8 cellular contexts compared by ENCODE assay signal in the genomic region with DNA sequence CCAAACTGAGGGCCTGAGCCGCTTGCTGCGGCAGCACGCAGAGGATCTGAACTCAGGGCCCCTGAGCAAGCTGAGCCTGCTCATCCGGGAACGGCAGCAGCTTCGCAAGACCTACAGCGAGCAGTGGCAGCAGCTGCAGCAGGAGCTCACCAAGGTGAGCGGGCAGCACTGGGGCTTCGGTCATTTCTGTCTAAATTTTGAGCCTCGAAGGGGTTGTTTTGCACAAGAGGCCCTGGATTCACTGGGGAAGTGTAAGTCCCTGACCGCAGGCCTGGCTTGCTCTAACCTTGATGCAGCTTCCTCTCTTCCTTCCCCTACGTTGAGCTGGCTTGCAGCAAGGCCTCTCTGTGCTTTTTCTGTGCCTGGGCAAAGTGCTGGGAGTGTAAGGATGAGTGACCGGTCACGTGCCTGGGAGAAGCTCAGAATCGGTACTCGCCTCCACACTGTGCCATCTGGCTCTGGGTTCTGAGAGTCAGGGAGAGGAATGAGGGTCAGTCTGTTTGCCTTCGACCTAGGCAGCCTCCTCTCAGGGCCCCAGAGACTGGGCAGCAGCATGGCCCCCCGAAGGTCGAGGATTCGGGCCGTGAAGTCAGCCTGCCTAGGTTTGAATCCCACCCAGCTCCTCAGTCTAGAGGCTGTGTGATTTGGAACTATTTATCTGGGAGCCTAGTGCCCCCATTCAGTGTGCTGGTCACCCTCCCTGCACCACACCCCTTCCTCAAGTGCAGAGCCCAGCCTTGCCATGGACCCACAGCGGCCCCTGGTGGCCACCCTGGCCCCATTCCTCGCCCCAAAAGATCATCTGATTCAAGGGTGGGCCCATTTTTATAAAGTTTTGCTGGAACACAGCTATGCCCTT. TPM values are rescaled to one million over a fixed set of nuclear protein-coding genes. Genes with fewer than 3 reads are reported as not detected.
DNase-seq lines count a peak whose midpoint lies in the region; ATAC-seq and TF ChIP-seq lines count a peak whose summit lies in the region.

No MANE protein-coding gene starts in this region.

- ATAC-seq in HG02885 (IDR thresholded peaks at IDR 0.05; ENCODE audit: poor library complexity, unreplicated experiment): peak; percentile 45
- peak; percentile 78 to 81 for ATAC-seq in naive thymus-derived CD8-positive, alpha-beta T cell
- ATAC-seq in stimulated activated naive CD8-positive, alpha-beta T cell treated with anti-CD3 and anti-CD28 coated beads, Interleukin-15, Interleukin-2, amounts not matched to agents 100 U/mL and 50 U/mL, for 24 hours: peak; percentile 65
- ATAC-seq in GM21529 (IDR thresholded peaks at IDR 0.05; ENCODE audit: unreplicated experiment): no peak

- POLR2A ChIA-PET in PC-9 (lab: Charles Lee; ENCODE audit: unreplicated experiment): no interaction called here
- POLR2A ChIA-PET in naive thymus-derived CD8-positive, alpha-beta T cell (lab: Charles Lee): interaction anchor here (0.5 to 1.6 kb wide), 6 partner anchors 12 to 238 kb away, joined by 3 to 7 read pairs (median 4); a partner anchor contains a TSS

- H3K4me1 Mint-ChIP-seq in activated T-cell treated with anti-CD3 and anti-CD28 coated beads, Interleukin-2, amount 50 U/mL, for 24 hours (ENCODE audit: low read depth): peaks cover 19% of the 10 kb centered on the region
- H3K4me1 Mint-ChIP-seq in naive thymus-derived CD8-positive, alpha-beta T cell: peaks cover 8 to 28% (median 15%) of the 10 kb centered on the region in 4 donors

- H3K9me3 Mint-ChIP-seq in activated T-cell treated with anti-CD3 and anti-CD28 coated beads, Interleukin-2, amount 50 U/mL, for 24 hours: no peaks in the 10 kb centered on the region
- H3K9me3 Mint-ChIP-seq in naive thymus-derived CD8-positive, alpha-beta T cell: no peaks in the 10 kb centered on the region

- intact Hi-C loops in PC-9 (cut with micrococcal nuclease; ENCODE audit: unreplicated experiment): loop anchor here (1.0 kb wide), 4 partner anchors 192 to 742 kb away; no protein-coding TSS in a partner anchor
- intact Hi-C loops in esophagus muscularis mucosa (cut with DNase I): loop anchor here (2.0 kb wide), 1 partner anchor 237 kb away; no protein-coding TSS in a partner anchor

- no peak overlapping the region for H3K4me2 ChIP-seq in PC-9

- H3K4me3 ChIP-seq in PC-9 (no peak overlapping the region), esophagus muscularis mucosa (peak overlapping the region; percentile 59 to 71 (median 64))

- H3K36me3 ChIP-seq in PC-9 (ENCODE audit: low read depth): no peaks in the 10 kb centered on the region
- peaks cover 27 to 59% (median 53%) of the 10 kb centered on the region in 4 donors for H3K36me3 ChIP-seq in esophagus muscularis mucosa

- no TSS peak for BruUV-seq in PC-9 (replicated peaks; lab: Mats Ljungman, UMichigan)

- peak; percentile 89 for DNase-seq in GM03348 (ENCODE audit: low spot score)
- DNase-seq in PC-9: peak in 1 of 2 experiments; percentile 66
- DNase-seq in activated T-cell treated with anti-CD3 and anti-CD28 coated beads, Interleukin-2, amount 50 U/mL, for 24 hours: peak; percentile 88
- DNase-seq in esophagus muscularis mucosa (ENCODE audit: extremely low spot score): peak; percentile 96
- peak; percentile 49 to 86 (median 76) for DNase-seq in naive thymus-derived CD8-positive, alpha-beta T cell
- DNase-seq in stimulated activated naive CD8-positive, alpha-beta T cell treated with anti-CD3 and anti-CD28 coated beads, Interleukin-15, Interleukin-2, amounts not matched to agents 100 U/mL and 50 U/mL, for 24 hours: peak; percentile 91

- H4K20me1 ChIP-seq in PC-9 (ENCODE audit: insufficient read depth): peaks cover 4% of the 10 kb centered on the region; the same call in 1 of the 2 replicates

- H3K9me3 ChIP-seq in PC-9 (ENCODE audit: insufficient read depth, low read depth) (no peaks in the 10 kb centered on the region), esophagus muscularis mucosa (no peaks in the 10 kb centered on the region)

- peak overlapping the region; percentile 17 for H3K4me3 Mint-ChIP-seq in activated T-cell treated with anti-CD3 and anti-CD28 coated beads, Interleukin-2, amount 50 U/mL, for 24 hours
- peak overlapping the region in 5 of 10 donors; percentile 10 to 74 (median 45) for H3K4me3 Mint-ChIP-seq in naive thymus-derived CD8-positive, alpha-beta T cell

- H3K27me3 ChIP-seq in PC-9 (ENCODE audit: insufficient read depth, low read depth): no peaks in the 10 kb centered on the region
- H3K27me3 ChIP-seq in esophagus muscularis mucosa: no peaks in the 10 kb centered on the region

- H3K27ac Mint-ChIP-seq in activated T-cell treated with anti-CD3 and anti-CD28 coated beads, Interleukin-2, amount 50 U/mL, for 24 hours: peak overlapping the region; percentile 61
- peak overlapping the region in 2 of 10 donors; percentile 15 to 82 for H3K27ac Mint-ChIP-seq in naive thymus-derived CD8-positive, alpha-beta T cell

- H3K4me1 ChIP-seq in PC-9 (replicated peaks; ENCODE audit: insufficient read depth) (no peaks in the 10 kb centered on the region), esophagus muscularis mucosa (peaks cover 32 to 50% (median 48%) of the 10 kb centered on the region in 4 donors)

- no peaks in the 10 kb centered on the region for H3K79me2 ChIP-seq in PC-9 (ENCODE audit: low read depth)

- H2AFZ ChIP-seq in PC-9: no peak overlapping the region

- CTCF ChIA-PET in PC-9 (lab: Charles Lee): interaction anchor here (0.6 to 2.4 kb wide), 8 partner anchors 18 to 743 kb away, joined by 3 to 26 read pairs (median 4); no protein-coding TSS in a partner anchor

- peaks cover 27% of the 10 kb centered on the region for H3K36me3 Mint-ChIP-seq in activated T-cell treated with anti-CD3 and anti-CD28 coated beads, Interleukin-2, amount 50 U/mL, for 24 hours (ENCODE audit: low read depth)
- H3K36me3 Mint-ChIP-seq in naive thymus-derived CD8-positive, alpha-beta T cell: peaks cover 0 to 5% (median 4%) of the 10 kb centered on the region in 3 donors

- TF ChIP-seq EP300 in esophagus muscularis mucosa (IDR thresholded peaks at IDR 0.05): no peak

- TF ChIP-seq CTCF in PC-9 (conservative IDR thresholded peaks at IDR 0.05): peak; percentile 98
- peak in 2 of 3 experiments; percentile 95 to 97 for TF ChIP-seq CTCF in esophagus muscularis mucosa (IDR thresholded peaks at IDR 0.05)

- peaks cover 2% of the 10 kb centered on the region for H3K27me3 Mint-ChIP-seq in activated T-cell treated with anti-CD3 and anti-CD28 coated beads, Interleukin-2, amount 50 U/mL, for 24 hours
- H3K27me3 Mint-ChIP-seq in naive thymus-derived CD8-positive, alpha-beta T cell: peaks cover 0 to 9% (median 0%) of the 10 kb centered on the region in 5 donors

- TF ChIP-seq POLR2A in esophagus muscularis mucosa (IDR thresholded peaks at IDR 0.05; ENCODE audit: low read depth): no peak

- H3K9me2 ChIP-seq in PC-9 (ENCODE audit: insufficient read depth): no peaks in the 10 kb centered on the region

- H3F3A ChIP-seq in PC-9 (ENCODE audit: insufficient read depth, low read depth): peaks cover 7% of the 10 kb centered on the region; the same call in 1 of the 2 replicates

- 25% methylated on average over 15 of the region's 23 CpGs for WGBS in esophagus muscularis mucosa

- no peak overlapping the region for H3K27ac ChIP-seq in PC-9
- peak overlapping the region; percentile 90 to 93 (median 92) for H3K27ac ChIP-seq in esophagus muscularis mucosa (replicated peaks in 1 of 4)

RNA-seq across cellular contexts. Expression of a gene that starts 1.4 kb away (rescaled TPM):
- total RNA-seq in PC-9 (2021) (2.1 and 3.8 TPM in 2 replicates), esophagus muscularis mucosa (10 to 100 TPM; 26.1 to 41.9 (median 34.0) TPM)
- total RNA-seq in naive thymus-derived CD8-positive, alpha-beta T cell: 1 to 10 TPM; 2.8 to 3.5 TPM
- under 1 TPM in 2 of 3 donors, not detected in 1; 0.08 to 0.24 TPM for polyA plus RNA-seq in naive thymus-derived CD8-positive, alpha-beta T cell

RNA-seq across cellular contexts. Expression of a gene that starts 17.3 kb away (rescaled TPM):
- total RNA-seq in PC-9 (2021) (48.7 and 50.4 TPM in 2 replicates), esophagus muscularis mucosa (10 to 100 TPM; 39.0 to 84.0 (median 80.3) TPM)
- 10 to 100 TPM; 40.8 to 45.1 TPM for total RNA-seq in naive thymus-derived CD8-positive, alpha-beta T cell
- 10 to 100 TPM in 1 of 3 donors, 1 to 10 TPM in 2; 2.7 to 10.5 (median 4.8) TPM for polyA plus RNA-seq in naive thymus-derived CD8-positive, alpha-beta T cell

RNA-seq across cellular contexts. Expression of a gene that starts 17.4 kb away (rescaled TPM):
- total RNA-seq in PC-9 (2021): 26.4 and 27.1 TPM in 2 replicates
- total RNA-seq in esophagus muscularis mucosa: 10 to 100 TPM; 27.0 to 80.9 (median 31.7) TPM
- total RNA-seq in naive thymus-derived CD8-positive, alpha-beta T cell: 100 to 1,000 TPM; 126 to 139 TPM
- 1 to 10 TPM; 3.1 to 8.6 (median 3.7) TPM for polyA plus RNA-seq in naive thymus-derived CD8-positive, alpha-beta T cell

RNA-seq across cellular contexts. Expression of a gene that starts 46.7 kb away (rescaled TPM):
- total RNA-seq in PC-9 (2021) (18.1 and 20.9 TPM in 2 replicates), esophagus muscularis mucosa (1 to 10 TPM; 5.1 to 7.9 (median 6.0) TPM)
- 10 to 100 TPM; 30.1 to 31.8 TPM for total RNA-seq in naive thymus-derived CD8-positive, alpha-beta T cell
- 10 to 100 TPM; 34.1 to 47.6 (median 45.5) TPM for polyA plus RNA-seq in naive thymus-derived CD8-positive, alpha-beta T cell

RNA-seq across cellular contexts. Expression of a gene that starts 49.4 kb away (rescaled TPM):
- total RNA-seq in PC-9 (2021): 81.8 and 86.0 TPM in 2 replicates
- 100 to 1,000 TPM in 1 of 4 donors, 10 to 100 TPM in 3; 88.6 to 113 (median 93.2) TPM for total RNA-seq in esophagus muscularis mucosa
- total RNA-seq in naive thymus-derived CD8-positive, alpha-beta T cell: 10 to 100 TPM; 53.7 to 57.9 TPM
- 10 to 100 TPM; 53.4 to 73.7 (median 70.3) TPM for polyA plus RNA-seq in naive thymus-derived CD8-positive, alpha-beta T cell
